26 cellular contexts compared by ENCODE assay signal in genomic region chr16:67128417-67128816, GRCh38.
"Had no signal": no experiment of that assay in that cellular context is flagged by ENCODE, and none has a peak within 500 bp of the region (broad histone marks: within the 10 kb centered on the region; RNA-seq: fewer than 3 reads in every experiment).

No MANE protein-coding gene starts in this region.

- H3K27ac ChIP-seq: brain microvascular endothelial cell, cardiac muscle cell, SK-N-MC had no signal

- DNase-seq: activated B cell treated with CpG ODN at 0.5 μM for 24 hours; activated CD4-positive, alpha-beta T cell treated with anti-CD3 and anti-CD28 coated beads for 1 hour; activated CD4-positive, alpha-beta T cell treated with anti-CD3 and anti-CD28 coated beads, Interleukin-2, amount 10 ng/mL, durations not matched to agents 24 days and 14 days; activated CD4-positive, alpha-beta T cell treated with anti-CD3 and anti-CD28 coated beads, Interleukin-2, amount 50 U/mL, for 48 hours; activated gamma-delta T cell; activated naive CD4-positive, alpha-beta T cell treated with anti-CD3 and anti-CD28 coated beads for 36 hours; activated T-cell treated with anti-CD3 and anti-CD28 coated beads, Interleukin-2, amount 50 U/mL, for 4 hours; amygdala; brain microvascular endothelial cell; KG1; NCI-H1092; NCI-H1417; NCI-H1930; NCI-H510A treated with DMSO at 0.1 percent for 48 hours; NCI-H69; NK-92 treated with Interleukin-12 subunit alpha and Interleukin-12 subunit beta, amount 100 ng/mL, for 24 hours; OCI-M1; RPMI8226; T-cell; T-helper 2 cell; T1000 had no signal

- H3K4me3 Mint-ChIP-seq: activated B cell treated with CpG ODN at 0.5 μM for 24 hours; activated CD4-positive, alpha-beta T cell treated with anti-CD3 and anti-CD28 coated beads, Interleukin-2, amount 10 ng/mL, durations not matched to agents 24 days and 14 days; activated naive CD4-positive, alpha-beta T cell treated with anti-CD3 and anti-CD28 coated beads for 36 hours; activated naive CD8-positive, alpha-beta T cell; activated T-cell treated with anti-CD3 and anti-CD28 coated beads, Interleukin-2, amount 50 U/mL, for 4 hours; T-cell had no signal

- H3K4me1 Mint-ChIP-seq: activated B cell treated with CpG ODN at 0.5 μM for 24 hours, T-cell had no signal

- H3K27me3 Mint-ChIP-seq: activated B cell treated with CpG ODN at 0.5 μM for 24 hours; activated CD4-positive, alpha-beta T cell treated with anti-CD3 and anti-CD28 coated beads, Interleukin-2, amount 10 ng/mL, durations not matched to agents 24 days and 14 days; activated naive CD8-positive, alpha-beta T cell; T-cell had no signal

- ATAC-seq: activated T-cell treated with anti-CD3 and anti-CD28 coated beads, Interleukin-2, amount 50 U/mL, for 4 hours; Panc1; Right ventricle myocardium inferior; T-cell had no signal

- H3K9me3 Mint-ChIP-seq: activated B cell treated with CpG ODN at 0.5 μM for 24 hours; activated CD4-positive, alpha-beta T cell treated with anti-CD3 and anti-CD28 coated beads, Interleukin-2, amount 10 ng/mL, durations not matched to agents 24 days and 14 days; activated naive CD4-positive, alpha-beta T cell treated with anti-CD3 and anti-CD28 coated beads for 36 hours; activated T-cell treated with anti-CD3 and anti-CD28 coated beads, Interleukin-2, amount 50 U/mL, for 4 hours; T-cell had no signal

- H3K27ac Mint-ChIP-seq: activated B cell treated with CpG ODN at 0.5 μM for 24 hours; activated CD4-positive, alpha-beta T cell treated with anti-CD3 and anti-CD28 coated beads, Interleukin-2, amount 10 ng/mL, durations not matched to agents 24 days and 14 days; activated naive CD4-positive, alpha-beta T cell treated with anti-CD3 and anti-CD28 coated beads for 36 hours; activated naive CD8-positive, alpha-beta T cell; T-cell had no signal
